Comparison of ENCODE assay signal across 1 cellular context in the genomic region with DNA sequence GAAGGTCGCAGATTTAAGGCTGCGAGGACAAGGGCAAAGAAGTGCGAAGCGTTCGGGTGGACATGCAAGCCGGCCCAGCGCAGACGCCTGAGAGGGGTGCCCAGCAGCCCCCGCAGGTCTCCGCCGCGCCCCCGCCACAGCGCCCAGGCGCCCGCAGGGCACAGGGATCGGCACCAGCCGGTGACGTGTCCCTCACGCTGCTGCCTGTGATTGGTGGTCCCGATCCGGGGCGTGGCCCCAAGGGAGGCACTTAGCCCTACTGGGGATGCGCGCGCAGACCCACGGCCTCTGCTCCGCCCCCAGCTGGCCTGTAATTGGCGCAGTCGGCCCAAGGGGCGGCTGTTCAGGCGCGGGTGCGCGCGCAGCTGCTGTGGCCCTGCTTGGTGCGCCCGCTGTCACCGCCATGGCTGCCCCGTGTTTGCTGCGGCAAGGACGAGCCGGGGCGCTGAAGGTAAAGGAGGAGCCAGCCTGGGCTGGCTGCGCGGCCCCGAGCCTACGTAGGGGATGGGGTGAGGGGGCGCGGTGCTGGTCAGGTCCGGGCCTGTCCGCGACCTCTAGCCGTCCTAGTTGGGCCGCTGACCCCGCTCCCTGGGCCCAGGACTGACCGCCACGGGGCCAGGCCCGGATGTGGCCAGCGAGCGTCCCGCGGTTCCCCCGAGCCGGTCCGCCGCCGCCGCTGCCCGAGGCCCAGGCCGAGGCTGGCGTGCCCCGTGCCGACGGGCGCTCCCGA.
TF ChIP-seq lines count a peak whose summit lies in the region.

A gene (plus strand): TSS at position 379 of the 730 bp plus-strand sequence. CDS start 25 bp downstream, at position 404.

TF ChIP-seq in K562, 482 proteins besides CTCF, POLR2A, EP300 and RAD21 (continued from another document and continues in another):
- TF ChIP-seq, protein P1, sequence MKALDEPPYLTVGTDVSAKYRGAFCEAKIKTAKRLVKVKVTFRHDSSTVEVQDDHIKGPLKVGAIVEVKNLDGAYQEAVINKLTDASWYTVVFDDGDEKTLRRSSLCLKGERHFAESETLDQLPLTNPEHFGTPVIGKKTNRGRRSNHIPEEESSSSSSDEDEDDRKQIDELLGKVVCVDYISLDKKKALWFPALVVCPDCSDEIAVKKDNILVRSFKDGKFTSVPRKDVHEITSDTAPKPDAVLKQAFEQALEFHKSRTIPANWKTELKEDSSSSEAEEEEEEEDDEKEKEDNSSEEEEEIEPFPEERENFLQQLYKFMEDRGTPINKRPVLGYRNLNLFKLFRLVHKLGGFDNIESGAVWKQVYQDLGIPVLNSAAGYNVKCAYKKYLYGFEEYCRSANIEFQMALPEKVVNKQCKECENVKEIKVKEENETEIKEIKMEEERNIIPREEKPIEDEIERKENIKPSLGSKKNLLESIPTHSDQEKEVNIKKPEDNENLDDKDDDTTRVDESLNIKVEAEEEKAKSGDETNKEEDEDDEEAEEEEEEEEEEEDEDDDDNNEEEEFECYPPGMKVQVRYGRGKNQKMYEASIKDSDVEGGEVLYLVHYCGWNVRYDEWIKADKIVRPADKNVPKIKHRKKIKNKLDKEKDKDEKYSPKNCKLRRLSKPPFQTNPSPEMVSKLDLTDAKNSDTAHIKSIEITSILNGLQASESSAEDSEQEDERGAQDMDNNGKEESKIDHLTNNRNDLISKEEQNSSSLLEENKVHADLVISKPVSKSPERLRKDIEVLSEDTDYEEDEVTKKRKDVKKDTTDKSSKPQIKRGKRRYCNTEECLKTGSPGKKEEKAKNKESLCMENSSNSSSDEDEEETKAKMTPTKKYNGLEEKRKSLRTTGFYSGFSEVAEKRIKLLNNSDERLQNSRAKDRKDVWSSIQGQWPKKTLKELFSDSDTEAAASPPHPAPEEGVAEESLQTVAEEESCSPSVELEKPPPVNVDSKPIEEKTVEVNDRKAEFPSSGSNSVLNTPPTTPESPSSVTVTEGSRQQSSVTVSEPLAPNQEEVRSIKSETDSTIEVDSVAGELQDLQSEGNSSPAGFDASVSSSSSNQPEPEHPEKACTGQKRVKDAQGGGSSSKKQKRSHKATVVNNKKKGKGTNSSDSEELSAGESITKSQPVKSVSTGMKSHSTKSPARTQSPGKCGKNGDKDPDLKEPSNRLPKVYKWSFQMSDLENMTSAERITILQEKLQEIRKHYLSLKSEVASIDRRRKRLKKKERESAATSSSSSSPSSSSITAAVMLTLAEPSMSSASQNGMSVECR (CRISPR knock-in tag; IDR thresholded peaks at IDR 0.05) = peak; percentile 95; the same call in 1 of the 2 replicates
- TF ChIP-seq POLR2AphosphoS2 (IDR thresholded peaks at IDR 0.05; ENCODE audit: low read length) (peak; percentile 81; the same call in 1 of the 2 replicates), CREM (IDR thresholded peaks at IDR 0.05; ENCODE audit: low read depth) (peak; percentile 96), HMGN3 (IDR thresholded peaks at IDR 0.05; ENCODE audit: borderline replicate concordance, extremely low read depth, insufficient read length, low read depth, low read length) (peak; percentile 74), NFE2 (IDR thresholded peaks at IDR 0.05; ENCODE audit: low read depth) (peak; percentile 3; the same call in 1 of the 2 replicates), FOS (IDR thresholded peaks at IDR 0.05; ENCODE audit: extremely low read depth, insufficient read length) (peak; percentile 69), ZNF76 (CRISPR knock-in tag; IDR thresholded peaks at IDR 0.05; ENCODE audit: borderline replicate concordance) (0 out of 2 replicates have a peak, but pooled peaks have one; percentile 37), ZBTB7A (IDR thresholded peaks at IDR 0.05; ENCODE audit: borderline replicate concordance, control insufficient read depth, low read depth, low read length) (peak; percentile 83; the same call in 1 of the 2 replicates), POLR2H (tag; IDR thresholded peaks at IDR 0.05; ENCODE audit: low read depth) (peak; percentile 94), KLF13 (tag; IDR thresholded peaks at IDR 0.05; ENCODE audit: borderline replicate concordance, low read depth) (no peak; the same call in 1 of the 2 replicates), DPF2 (IDR thresholded peaks at IDR 0.05) (0 out of 2 replicates have a peak, but pooled peaks have one; percentile 21), MAZ (CRISPR knock-in tag; conservative IDR thresholded peaks at IDR 0.05 in 1 of 2, IDR thresholded peaks at IDR 0.05 in 1 of 2) (peak; percentile 70 to 77), FOXK1 (CRISPR knock-in tag; IDR thresholded peaks at IDR 0.05; ENCODE audit: borderline replicate concordance) (no peak), ETV5 (CRISPR knock-in tag; IDR thresholded peaks at IDR 0.05; ENCODE audit: low read depth) (no peak; the same call in none of the 2 replicates), ARNT (IDR thresholded peaks at IDR 0.05) (no peak), XRCC5 (IDR thresholded peaks at IDR 0.05; ENCODE audit: low read depth, low read length) (no peak), TRIM28 (IDR thresholded peaks at IDR 0.05) (peak; percentile 19; the same call in 1 of the 2 replicates), NR2C2 (CRISPR knock-in tag; IDR thresholded peaks at IDR 0.05) (peak; percentile 85), NR2C2 (tag; IDR thresholded peaks at IDR 0.05) (peak; percentile 88), NRF1 (conservative IDR thresholded peaks at IDR 0.05 in 1 of 2, IDR thresholded peaks at IDR 0.05 in 1 of 2) (peak; percentile 98), FOXM1 (IDR thresholded peaks at IDR 0.05; ENCODE audit: low read depth) (no peak), FOXM1 (CRISPR knock-in tag; IDR thresholded peaks at IDR 0.05; ENCODE audit: low read depth) (peak; percentile 85; the same call in 1 of the 2 replicates), XRCC4 (IDR thresholded peaks at IDR 0.05; ENCODE audit: extremely low read depth, insufficient read depth, insufficient read length) (no peak), ZNF253 (CRISPR knock-in tag; conservative IDR thresholded peaks at IDR 0.05) (0 out of 2 replicates have a peak, but pooled peaks have one; percentile 12), SRSF3 (IDR thresholded peaks at IDR 0.05; ENCODE audit: insufficient read depth, low read length) (no peak), JUN (IDR thresholded peaks at IDR 0.05; ENCODE audit: borderline replicate concordance, low read depth, low read length) (no peak; the same call in 1 of the 2 replicates), JUN (CRISPR knock-in tag; IDR thresholded peaks at IDR 0.05; ENCODE audit: borderline replicate concordance) (peak; percentile 40; the same call in 1 of the 2 replicates), GTF2E2 (tag; IDR thresholded peaks at IDR 0.05) (peak; percentile 98), MTA1 (IDR thresholded peaks at IDR 0.05; ENCODE audit: borderline replicate concordance) (peak; percentile 84), ZBTB17 (CRISPR knock-in tag; IDR thresholded peaks at IDR 0.05) (peak; percentile 30; the same call in 1 of the 2 replicates), ZNF282 (CRISPR knock-in tag; IDR thresholded peaks at IDR 0.05) (peak; percentile 43; the same call in 1 of the 2 replicates), ZNF263 (CRISPR knock-in tag; IDR thresholded peaks at IDR 0.05; ENCODE audit: borderline replicate concordance) (peak; percentile 33; the same call in 1 of the 2 replicates), TAF1 (IDR thresholded peaks at IDR 0.05; ENCODE audit: control insufficient read depth, extremely low read depth, insufficient read depth, low read length, severe bottlenecking) (peak; percentile 94), PHF8 (IDR thresholded peaks at IDR 0.05; ENCODE audit: borderline replicate concordance, low read length) (peak; percentile 98), ZNF408 (CRISPR knock-in tag; IDR thresholded peaks at IDR 0.05; ENCODE audit: low read depth) (no peak), RB1 (IDR thresholded peaks at IDR 0.05; ENCODE audit: low read depth) (peak; percentile 88), ZNF12 (CRISPR knock-in tag; IDR thresholded peaks at IDR 0.05) (peak; percentile 14; the same call in 1 of the 2 replicates), PRPF4 (IDR thresholded peaks at IDR 0.05; ENCODE audit: insufficient read depth, low read depth, low read length, poor library complexity, severe bottlenecking) (peak; percentile 51), CHCHD3 (CRISPR knock-in tag; IDR thresholded peaks at IDR 0.05) (no peak; the same call in 1 of the 2 replicates), NR2C1 (IDR thresholded peaks at IDR 0.05) (no peak), NR2C1 (tag; IDR thresholded peaks at IDR 0.05) (peak; percentile 45; the same call in 1 of the 2 replicates), NR1H2 (CRISPR knock-in tag; IDR thresholded peaks at IDR 0.05) (0 out of 2 replicates have a peak, but pooled peaks have one; percentile 34)
- TF ChIP-seq, protein P2, sequence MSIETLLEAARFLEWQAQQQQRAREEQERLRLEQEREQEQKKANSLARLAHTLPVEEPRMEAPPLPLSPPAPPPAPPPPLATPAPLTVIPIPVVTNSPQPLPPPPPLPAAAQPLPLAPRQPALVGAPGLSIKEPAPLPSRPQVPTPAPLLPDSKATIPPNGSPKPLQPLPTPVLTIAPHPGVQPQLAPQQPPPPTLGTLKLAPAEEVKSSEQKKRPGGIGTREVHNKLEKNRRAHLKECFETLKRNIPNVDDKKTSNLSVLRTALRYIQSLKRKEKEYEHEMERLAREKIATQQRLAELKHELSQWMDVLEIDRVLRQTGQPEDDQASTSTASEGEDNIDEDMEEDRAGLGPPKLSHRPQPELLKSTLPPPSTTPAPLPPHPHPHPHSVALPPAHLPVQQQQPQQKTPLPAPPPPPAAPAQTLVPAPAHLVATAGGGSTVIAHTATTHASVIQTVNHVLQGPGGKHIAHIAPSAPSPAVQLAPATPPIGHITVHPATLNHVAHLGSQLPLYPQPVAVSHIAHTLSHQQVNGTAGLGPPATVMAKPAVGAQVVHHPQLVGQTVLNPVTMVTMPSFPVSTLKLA (conservative IDR thresholded peaks at IDR 0.05) = peak; percentile 75 to 83
- TF ChIP-seq, protein P3, sequence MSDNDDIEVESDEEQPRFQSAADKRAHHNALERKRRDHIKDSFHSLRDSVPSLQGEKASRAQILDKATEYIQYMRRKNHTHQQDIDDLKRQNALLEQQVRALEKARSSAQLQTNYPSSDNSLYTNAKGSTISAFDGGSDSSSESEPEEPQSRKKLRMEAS (CRISPR knock-in tag; IDR thresholded peaks at IDR 0.05) = peak; percentile 77
- TF ChIP-seq, protein P4, sequence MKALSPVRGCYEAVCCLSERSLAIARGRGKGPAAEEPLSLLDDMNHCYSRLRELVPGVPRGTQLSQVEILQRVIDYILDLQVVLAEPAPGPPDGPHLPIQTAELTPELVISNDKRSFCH (CRISPR knock-in tag; IDR thresholded peaks at IDR 0.05) = no peak
- TF ChIP-seq, protein P4 (tag; IDR thresholded peaks at IDR 0.05) = peak; percentile 89
- TF ChIP-seq, protein P5, sequence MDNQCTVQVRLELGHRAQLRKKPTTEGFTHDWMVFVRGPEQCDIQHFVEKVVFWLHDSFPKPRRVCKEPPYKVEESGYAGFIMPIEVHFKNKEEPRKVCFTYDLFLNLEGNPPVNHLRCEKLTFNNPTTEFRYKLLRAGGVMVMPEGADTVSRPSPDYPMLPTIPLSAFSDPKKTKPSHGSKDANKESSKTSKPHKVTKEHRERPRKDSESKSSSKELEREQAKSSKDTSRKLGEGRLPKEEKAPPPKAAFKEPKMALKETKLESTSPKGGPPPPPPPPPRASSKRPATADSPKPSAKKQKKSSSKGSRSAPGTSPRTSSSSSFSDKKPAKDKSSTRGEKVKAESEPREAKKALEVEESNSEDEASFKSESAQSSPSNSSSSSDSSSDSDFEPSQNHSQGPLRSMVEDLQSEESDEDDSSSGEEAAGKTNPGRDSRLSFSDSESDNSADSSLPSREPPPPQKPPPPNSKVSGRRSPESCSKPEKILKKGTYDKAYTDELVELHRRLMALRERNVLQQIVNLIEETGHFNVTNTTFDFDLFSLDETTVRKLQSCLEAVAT (IDR thresholded peaks at IDR 0.05) = peak in 1 of 2 experiments; percentile 31; a peak in 1 of 4 replicates
- TF ChIP-seq, protein P6, sequence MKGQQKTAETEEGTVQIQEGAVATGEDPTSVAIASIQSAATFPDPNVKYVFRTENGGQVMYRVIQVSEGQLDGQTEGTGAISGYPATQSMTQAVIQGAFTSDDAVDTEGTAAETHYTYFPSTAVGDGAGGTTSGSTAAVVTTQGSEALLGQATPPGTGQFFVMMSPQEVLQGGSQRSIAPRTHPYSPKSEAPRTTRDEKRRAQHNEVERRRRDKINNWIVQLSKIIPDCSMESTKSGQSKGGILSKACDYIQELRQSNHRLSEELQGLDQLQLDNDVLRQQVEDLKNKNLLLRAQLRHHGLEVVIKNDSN (CRISPR knock-in tag; IDR thresholded peaks at IDR 0.05) = peak; percentile 61
- TF ChIP-seq, protein P7, sequence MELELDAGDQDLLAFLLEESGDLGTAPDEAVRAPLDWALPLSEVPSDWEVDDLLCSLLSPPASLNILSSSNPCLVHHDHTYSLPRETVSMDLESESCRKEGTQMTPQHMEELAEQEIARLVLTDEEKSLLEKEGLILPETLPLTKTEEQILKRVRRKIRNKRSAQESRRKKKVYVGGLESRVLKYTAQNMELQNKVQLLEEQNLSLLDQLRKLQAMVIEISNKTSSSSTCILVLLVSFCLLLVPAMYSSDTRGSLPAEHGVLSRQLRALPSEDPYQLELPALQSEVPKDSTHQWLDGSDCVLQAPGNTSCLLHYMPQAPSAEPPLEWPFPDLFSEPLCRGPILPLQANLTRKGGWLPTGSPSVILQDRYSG (tag; conservative IDR thresholded peaks at IDR 0.05; ENCODE audit: low read depth) = no peak; the same call in 1 of the 2 replicates
- TF ChIP-seq, protein P8, sequence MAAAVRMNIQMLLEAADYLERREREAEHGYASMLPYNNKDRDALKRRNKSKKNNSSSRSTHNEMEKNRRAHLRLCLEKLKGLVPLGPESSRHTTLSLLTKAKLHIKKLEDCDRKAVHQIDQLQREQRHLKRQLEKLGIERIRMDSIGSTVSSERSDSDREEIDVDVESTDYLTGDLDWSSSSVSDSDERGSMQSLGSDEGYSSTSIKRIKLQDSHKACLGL (CRISPR knock-in tag; IDR thresholded peaks at IDR 0.05; ENCODE audit: borderline replicate concordance, poor library complexity, severe bottlenecking) = peak; percentile 52
- TF ChIP-seq, protein P9, sequence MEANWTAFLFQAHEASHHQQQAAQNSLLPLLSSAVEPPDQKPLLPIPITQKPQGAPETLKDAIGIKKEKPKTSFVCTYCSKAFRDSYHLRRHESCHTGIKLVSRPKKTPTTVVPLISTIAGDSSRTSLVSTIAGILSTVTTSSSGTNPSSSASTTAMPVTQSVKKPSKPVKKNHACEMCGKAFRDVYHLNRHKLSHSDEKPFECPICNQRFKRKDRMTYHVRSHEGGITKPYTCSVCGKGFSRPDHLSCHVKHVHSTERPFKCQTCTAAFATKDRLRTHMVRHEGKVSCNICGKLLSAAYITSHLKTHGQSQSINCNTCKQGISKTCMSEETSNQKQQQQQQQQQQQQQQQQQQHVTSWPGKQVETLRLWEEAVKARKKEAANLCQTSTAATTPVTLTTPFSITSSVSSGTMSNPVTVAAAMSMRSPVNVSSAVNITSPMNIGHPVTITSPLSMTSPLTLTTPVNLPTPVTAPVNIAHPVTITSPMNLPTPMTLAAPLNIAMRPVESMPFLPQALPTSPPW (CRISPR knock-in tag; IDR thresholded peaks at IDR 0.05) = peak; percentile 82
- TF ChIP-seq, protein P10, sequence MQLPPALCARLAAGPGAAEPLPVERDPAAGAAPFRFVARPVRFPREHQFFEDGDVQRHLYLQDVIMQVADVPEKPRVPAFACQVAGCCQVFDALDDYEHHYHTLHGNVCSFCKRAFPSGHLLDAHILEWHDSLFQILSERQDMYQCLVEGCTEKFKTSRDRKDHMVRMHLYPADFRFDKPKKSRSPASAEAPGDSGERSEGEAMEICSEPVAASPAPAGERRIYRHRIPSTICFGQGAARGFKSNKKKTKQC (CRISPR knock-in tag; IDR thresholded peaks at IDR 0.05) = 0 out of 2 replicates have a peak, but pooled peaks have one; percentile 48
